In genomic region chr6:3630258-3630828, GRCh38 we compare ENCODE assay signal across 1 cellular context.
A peak's percentile ranks its signal among the peaks of the same experiment; 100 is the strongest.
TF ChIP-seq lines count a peak whose summit lies in the region.

No MANE protein-coding gene starts in this region.

TF ChIP-seq in K562, 482 proteins besides CTCF, POLR2A, EP300 and RAD21 (continued from another document):
- TF ChIP-seq ZNF277 (CRISPR knock-in tag; IDR thresholded peaks at IDR 0.05; ENCODE audit: borderline replicate concordance), result no peak
- peak; percentile 18; the same call in 1 of the 2 replicates for TF ChIP-seq CBFA2T2 (conservative IDR thresholded peaks at IDR 0.05)
- TF ChIP-seq ZC3H8 (IDR thresholded peaks at IDR 0.05), result no peak
- TF ChIP-seq THAP7 (CRISPR knock-in tag; IDR thresholded peaks at IDR 0.05), result no peak
- TF ChIP-seq TRIM24 (IDR thresholded peaks at IDR 0.05), result no peak
- peak; percentile 58; the same call in 1 of the 2 replicates for TF ChIP-seq ARID1B (IDR thresholded peaks at IDR 0.05)
- no peak for TF ChIP-seq HCFC1 (IDR thresholded peaks at IDR 0.05; ENCODE audit: low read depth, low read length)
- no peak for TF ChIP-seq RNF2 (IDR thresholded peaks at IDR 0.05)
- no peak for TF ChIP-seq ERF (CRISPR knock-in tag; IDR thresholded peaks at IDR 0.05)
- TF ChIP-seq POLR2AphosphoS5 (IDR thresholded peaks at IDR 0.05; ENCODE audit: control insufficient read depth, insufficient read depth, low read depth, low read length), result no peak
- TF ChIP-seq MYBL2 (IDR thresholded peaks at IDR 0.05; ENCODE audit: low read depth), result no peak
- TF ChIP-seq MYBL2 (CRISPR knock-in tag; IDR thresholded peaks at IDR 0.05; ENCODE audit: borderline replicate concordance), result no peak
- TF ChIP-seq ZBTB17 (CRISPR knock-in tag; IDR thresholded peaks at IDR 0.05), result no peak
- TF ChIP-seq CCNT2 (IDR thresholded peaks at IDR 0.05; ENCODE audit: borderline replicate concordance, extremely low read depth, insufficient read length, low read depth, low read length), result no peak
- no peak for TF ChIP-seq ESRRB (CRISPR knock-in tag; IDR thresholded peaks at IDR 0.05; ENCODE audit: borderline replicate concordance)
- TF ChIP-seq THRAP3 (IDR thresholded peaks at IDR 0.05; ENCODE audit: borderline replicate concordance), result no peak
- TF ChIP-seq RFX5 (IDR thresholded peaks at IDR 0.05; ENCODE audit: low read depth, low read length), result no peak
- TF ChIP-seq HNRNPL (IDR thresholded peaks at IDR 0.05; ENCODE audit: low read depth, low read length), result no peak
- TF ChIP-seq ZNF124 (CRISPR knock-in tag; IDR thresholded peaks at IDR 0.05), result no peak
- no peak for TF ChIP-seq ATF1 (CRISPR knock-in tag; IDR thresholded peaks at IDR 0.05)
- TF ChIP-seq ATF1 (tag; IDR thresholded peaks at IDR 0.05), result no peak
- TF ChIP-seq STAT6 (CRISPR knock-in tag; IDR thresholded peaks at IDR 0.05), result no peak
- TF ChIP-seq KLF1 (tag; IDR thresholded peaks at IDR 0.05), result no peak
- no peak for TF ChIP-seq HMG20B (CRISPR knock-in tag; IDR thresholded peaks at IDR 0.05)
- TF ChIP-seq ZNF77 (CRISPR knock-in tag; IDR thresholded peaks at IDR 0.05), result no peak
- no peak for TF ChIP-seq RUNX1 (IDR thresholded peaks at IDR 0.05; ENCODE audit: low read depth)
- no peak for TF ChIP-seq TCF7L2 (IDR thresholded peaks at IDR 0.05; ENCODE audit: low read depth, low read length)
- no peak for TF ChIP-seq MTA3 (IDR thresholded peaks at IDR 0.05; ENCODE audit: borderline replicate concordance)
- no peak for TF ChIP-seq ZNF655 (CRISPR knock-in tag; IDR thresholded peaks at IDR 0.05)
- no peak for TF ChIP-seq KLF10 (CRISPR knock-in tag; IDR thresholded peaks at IDR 0.05)
- peak; percentile 54 for TF ChIP-seq CBFA2T3 (IDR thresholded peaks at IDR 0.05)
- TF ChIP-seq ZNF217 (CRISPR knock-in tag; IDR thresholded peaks at IDR 0.05), result no peak
- TF ChIP-seq E2F5 (CRISPR knock-in tag; IDR thresholded peaks at IDR 0.05), result no peak
- no peak for TF ChIP-seq FOXK1 (CRISPR knock-in tag; IDR thresholded peaks at IDR 0.05; ENCODE audit: borderline replicate concordance)
- no peak for TF ChIP-seq ZBTB11 (CRISPR knock-in tag; IDR thresholded peaks at IDR 0.05)
